ENCODE assay signal across 11 cellular contexts in genomic region chr6:5695260-5696245, GRCh38.
DNase-seq lines count a peak whose midpoint lies in the region; ATAC-seq and TF ChIP-seq lines count a peak whose summit lies in the region.
"Had no signal": no experiment of that assay in that cellular context is flagged by ENCODE, and none has a peak within 500 bp of the region (broad histone marks: within the 10 kb centered on the region; RNA-seq: fewer than 3 reads in every experiment).

No MANE protein-coding gene starts in this region.

- H3K4me3 ChIP-seq in epithelial cell of esophagus (ENCODE audit: low read length) (no peak overlapping the region), tibial nerve (no peak overlapping the region)
- H3K4me3 ChIP-seq: right lobe of liver had no signal

- H3K27me3 Mint-ChIP-seq in nephron progenitor cell (ENCODE audit: low read depth, poor library complexity): no peaks in the 10 kb centered on the region
- H3K27me3 Mint-ChIP-seq: type B pancreatic cell had no signal

- H3K27me3 ChIP-seq in tibial nerve: no peaks in the 10 kb centered on the region
- H3K27me3 ChIP-seq: right lobe of liver had no signal

- peaks cover 41% of the 10 kb centered on the region for H3K9me3 Mint-ChIP-seq in nephron progenitor cell

- no peak for TF ChIP-seq POLR2A in tibial nerve (IDR thresholded peaks at IDR 0.05)

- H3K27ac ChIP-seq in tibial nerve: peak overlapping the region in 1 of 4 donors; percentile 8
- no peak overlapping the region for H3K27ac ChIP-seq in RWPE1
- H3K27ac ChIP-seq: right lobe of liver had no signal

- H3K27ac Mint-ChIP-seq in nephron progenitor cell: peak overlapping the region; percentile 10
- H3K27ac Mint-ChIP-seq: type B pancreatic cell had no signal

- H3K36me3 ChIP-seq in tibial nerve: peaks cover 0 to 6% (median 0%) of the 10 kb centered on the region in 3 donors
- H3K36me3 ChIP-seq: right lobe of liver had no signal

- peak in 1 of 2 donors; percentile 33 for TF ChIP-seq EP300 in tibial nerve (IDR thresholded peaks at IDR 0.05)

- DNase-seq in Daoy (ENCODE audit: low read depth) (peak; percentile 91), NCI-H526 treated with DMSO at 0.1 percent for 48 hours (lab: John Stamatoyannopoulos, UW) (peak; percentile 35), epithelial cell of esophagus (ENCODE audit: low read depth) (peak; percentile 79), nephron progenitor cell (no peak), tibial nerve (ENCODE audit: low spot score in 2 of 2) (no peak), RWPE1 (ENCODE audit: low spot score) (no peak)
- DNase-seq: activated naive CD4-positive, alpha-beta T cell treated with anti-CD3 and anti-CD28 coated beads, Interleukin-2, amount 50 U/mL, for 16 hours; right lobe of liver had no signal

- CTCF ChIA-PET in RWPE1 (lab: Yijun Ruan, JAX): no interaction called here

- H3K4me1 ChIP-seq in tibial nerve: peaks cover 0 to 8% (median 0%) of the 10 kb centered on the region in 4 donors
- H3K4me1 ChIP-seq: right lobe of liver had no signal

- H3K4me1 Mint-ChIP-seq in nephron progenitor cell: peaks cover 43% of the 10 kb centered on the region

- no peak for TF ChIP-seq CTCF in epithelial cell of esophagus (IDR thresholded peaks at IDR 0.05; ENCODE audit: insufficient read depth, low read depth, low read length, missing control alignments)
- no peak for TF ChIP-seq CTCF in nephron progenitor cell (IDR thresholded peaks at IDR 0.05)
- TF ChIP-seq CTCF in tibial nerve (IDR thresholded peaks at IDR 0.05): no peak
- no peak for TF ChIP-seq CTCF in RWPE1 (conservative IDR thresholded peaks at IDR 0.05; ENCODE audit: low read depth)

- no peak for ATAC-seq in HG03039 (IDR thresholded peaks at IDR 0.05; ENCODE audit: unreplicated experiment)
- ATAC-seq in GM21619 (IDR thresholded peaks at IDR 0.05; ENCODE audit: unreplicated experiment): no peak

- H3K36me3 Mint-ChIP-seq in nephron progenitor cell (ENCODE audit: low read depth): peaks cover 46% of the 10 kb centered on the region

- H3K9me3 ChIP-seq in tibial nerve: peaks cover 0 to 8% (median 0%) of the 10 kb centered on the region in 4 donors
- H3K9me3 ChIP-seq: right lobe of liver had no signal

- 59 to 62% methylated on average over 12 of the region's 12 CpGs for WGBS in tibial nerve, 2 donors

- H3K4me3 Mint-ChIP-seq in nephron progenitor cell: no peak overlapping the region
- H3K4me3 Mint-ChIP-seq: type B pancreatic cell had no signal

- POLR2A ChIA-PET in RWPE1 (lab: Yijun Ruan, JAX; ENCODE audit: low non-redundant PET): no interaction called here

Comparison
In these comparisons a context has a peak if more than half of its experiments do, and no peak if none do; other contexts are left out.
1. DNase-seq: peak in Daoy (single experiment), NCI-H526 treated with DMSO at 0.1 percent for 48 hours (single experiment) and epithelial cell of esophagus (single experiment); none in nephron progenitor cell (single experiment), tibial nerve (0 of 2) and RWPE1 (single experiment).